1 cellular context compared by ENCODE assay signal in genomic region chr14:23643533-23644194, GRCh38.
TF ChIP-seq lines count a peak whose summit lies in the region.

No MANE protein-coding gene starts in this region.

TF ChIP-seq in HepG2, 621 proteins besides CTCF, POLR2A, EP300 and RAD21 (continued from another document and continues in another):
- TF ChIP-seq MYC (CRISPR knock-in tag; IDR thresholded peaks at IDR 0.05; ENCODE audit: borderline replicate concordance): no peak; the same call in 1 of the 2 replicates
- TF ChIP-seq ZNF772 (CRISPR knock-in tag; IDR thresholded peaks at IDR 0.05): no peak
- TF ChIP-seq, protein P1, sequence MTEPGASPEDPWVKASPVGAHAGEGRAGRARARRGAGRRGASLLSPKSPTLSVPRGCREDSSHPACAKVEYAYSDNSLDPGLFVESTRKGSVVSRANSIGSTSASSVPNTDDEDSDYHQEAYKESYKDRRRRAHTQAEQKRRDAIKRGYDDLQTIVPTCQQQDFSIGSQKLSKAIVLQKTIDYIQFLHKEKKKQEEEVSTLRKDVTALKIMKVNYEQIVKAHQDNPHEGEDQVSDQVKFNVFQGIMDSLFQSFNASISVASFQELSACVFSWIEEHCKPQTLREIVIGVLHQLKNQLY (CRISPR knock-in tag; IDR thresholded peaks at IDR 0.05): no peak
- 0 out of 2 replicates have a peak, but pooled peaks have one; percentile 32 for TF ChIP-seq SP2 (CRISPR knock-in tag; IDR thresholded peaks at IDR 0.05)
- TF ChIP-seq, protein P2, sequence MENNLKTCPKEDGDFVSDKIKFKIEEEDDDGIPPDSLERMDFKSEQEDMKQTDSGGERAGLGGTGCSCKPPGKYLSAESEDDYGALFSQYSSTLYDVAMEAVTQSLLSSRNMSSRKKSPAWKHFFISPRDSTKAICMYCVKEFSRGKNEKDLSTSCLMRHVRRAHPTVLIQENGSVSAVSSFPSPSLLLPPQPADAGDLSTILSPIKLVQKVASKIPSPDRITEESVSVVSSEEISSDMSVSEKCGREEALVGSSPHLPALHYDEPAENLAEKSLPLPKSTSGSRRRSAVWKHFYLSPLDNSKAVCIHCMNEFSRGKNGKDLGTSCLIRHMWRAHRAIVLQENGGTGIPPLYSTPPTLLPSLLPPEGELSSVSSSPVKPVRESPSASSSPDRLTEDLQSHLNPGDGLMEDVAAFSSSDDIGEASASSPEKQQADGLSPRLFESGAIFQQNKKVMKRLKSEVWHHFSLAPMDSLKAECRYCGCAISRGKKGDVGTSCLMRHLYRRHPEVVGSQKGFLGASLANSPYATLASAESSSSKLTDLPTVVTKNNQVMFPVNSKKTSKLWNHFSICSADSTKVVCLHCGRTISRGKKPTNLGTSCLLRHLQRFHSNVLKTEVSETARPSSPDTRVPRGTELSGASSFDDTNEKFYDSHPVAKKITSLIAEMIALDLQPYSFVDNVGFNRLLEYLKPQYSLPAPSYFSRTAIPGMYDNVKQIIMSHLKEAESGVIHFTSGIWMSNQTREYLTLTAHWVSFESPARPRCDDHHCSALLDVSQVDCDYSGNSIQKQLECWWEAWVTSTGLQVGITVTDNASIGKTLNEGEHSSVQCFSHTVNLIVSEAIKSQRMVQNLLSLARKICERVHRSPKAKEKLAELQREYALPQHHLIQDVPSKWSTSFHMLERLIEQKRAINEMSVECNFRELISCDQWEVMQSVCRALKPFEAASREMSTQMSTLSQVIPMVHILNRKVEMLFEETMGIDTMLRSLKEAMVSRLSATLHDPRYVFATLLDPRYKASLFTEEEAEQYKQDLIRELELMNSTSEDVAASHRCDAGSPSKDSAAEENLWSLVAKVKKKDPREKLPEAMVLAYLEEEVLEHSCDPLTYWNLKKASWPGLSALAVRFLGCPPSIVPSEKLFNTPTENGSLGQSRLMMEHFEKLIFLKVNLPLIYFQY (CRISPR knock-in tag; IDR thresholded peaks at IDR 0.05; ENCODE audit: borderline replicate concordance): no peak
- no peak for TF ChIP-seq SOX13 (IDR thresholded peaks at IDR 0.05)
- no peak for TF ChIP-seq SOX13 (CRISPR knock-in tag; conservative IDR thresholded peaks at IDR 0.05 in 1 of 2, IDR thresholded peaks at IDR 0.05 in 1 of 2)
- no peak for TF ChIP-seq PHB2 (IDR thresholded peaks at IDR 0.05; ENCODE audit: partially characterized antibody)
- no peak for TF ChIP-seq EEA1 (CRISPR knock-in tag; IDR thresholded peaks at IDR 0.05; ENCODE audit: borderline replicate concordance)
- TF ChIP-seq ZNF891 (CRISPR knock-in tag; IDR thresholded peaks at IDR 0.05): no peak
- TF ChIP-seq PRDM4 (CRISPR knock-in tag; IDR thresholded peaks at IDR 0.05; ENCODE audit: borderline replicate concordance): no peak
- TF ChIP-seq ZFYVE20 (CRISPR knock-in tag; IDR thresholded peaks at IDR 0.05; ENCODE audit: borderline replicate concordance, low read depth): no peak
- TF ChIP-seq TSC22D2 (CRISPR knock-in tag; IDR thresholded peaks at IDR 0.05; ENCODE audit: borderline replicate concordance): no peak
- TF ChIP-seq SMARCC2 (IDR thresholded peaks at IDR 0.05): no peak
- TF ChIP-seq, protein P3, sequence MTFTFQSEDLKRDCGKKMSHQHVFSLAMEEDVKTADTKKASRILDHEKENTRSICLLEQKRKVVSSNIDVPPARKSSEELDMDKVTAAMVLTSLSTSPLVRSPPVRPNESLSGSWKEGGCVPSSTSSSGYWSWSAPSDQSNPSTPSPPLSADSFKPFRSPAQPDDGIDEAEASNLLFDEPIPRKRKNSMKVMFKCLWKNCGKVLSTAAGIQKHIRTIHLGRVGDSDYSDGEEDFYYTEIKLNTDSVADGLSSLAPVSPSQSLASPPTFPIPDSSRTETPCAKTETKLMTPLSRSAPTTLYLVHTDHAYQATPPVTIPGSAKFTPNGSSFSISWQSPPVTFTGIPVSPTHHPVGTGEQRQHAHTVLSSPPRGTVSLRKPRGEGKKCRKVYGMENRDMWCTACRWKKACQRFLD (CRISPR knock-in tag; IDR thresholded peaks at IDR 0.05; ENCODE audit: borderline replicate concordance): no peak
- TF ChIP-seq REPIN1 (CRISPR knock-in tag; IDR thresholded peaks at IDR 0.05; ENCODE audit: borderline replicate concordance, low read depth): no peak
- TF ChIP-seq, protein P4, sequence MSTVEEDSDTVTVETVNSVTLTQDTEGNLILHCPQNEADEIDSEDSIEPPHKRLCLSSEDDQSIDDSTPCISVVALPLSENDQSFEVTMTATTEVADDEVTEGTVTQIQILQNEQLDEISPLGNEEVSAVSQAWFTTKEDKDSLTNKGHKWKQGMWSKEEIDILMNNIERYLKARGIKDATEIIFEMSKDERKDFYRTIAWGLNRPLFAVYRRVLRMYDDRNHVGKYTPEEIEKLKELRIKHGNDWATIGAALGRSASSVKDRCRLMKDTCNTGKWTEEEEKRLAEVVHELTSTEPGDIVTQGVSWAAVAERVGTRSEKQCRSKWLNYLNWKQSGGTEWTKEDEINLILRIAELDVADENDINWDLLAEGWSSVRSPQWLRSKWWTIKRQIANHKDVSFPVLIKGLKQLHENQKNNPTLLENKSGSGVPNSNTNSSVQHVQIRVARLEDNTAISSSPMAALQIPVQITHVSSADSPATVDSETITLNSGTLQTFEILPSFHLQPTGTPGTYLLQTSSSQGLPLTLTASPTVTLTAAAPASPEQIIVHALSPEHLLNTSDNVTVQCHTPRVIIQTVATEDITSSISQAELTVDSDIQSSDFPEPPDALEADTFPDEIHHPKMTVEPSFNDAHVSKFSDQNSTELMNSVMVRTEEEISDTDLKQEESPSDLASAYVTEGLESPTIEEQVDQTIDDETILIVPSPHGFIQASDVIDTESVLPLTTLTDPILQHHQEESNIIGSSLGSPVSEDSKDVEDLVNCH (CRISPR knock-in tag; IDR thresholded peaks at IDR 0.05): no peak
- no peak for TF ChIP-seq EHMT2 (IDR thresholded peaks at IDR 0.05; ENCODE audit: borderline replicate concordance, low read depth, low read length)
- no peak for TF ChIP-seq ZKSCAN1 (IDR thresholded peaks at IDR 0.05; ENCODE audit: low read length)
- TF ChIP-seq THAP11 (CRISPR knock-in tag; IDR thresholded peaks at IDR 0.05): no peak
- 0 out of 2 replicates have a peak, but pooled peaks have one; percentile 52 for TF ChIP-seq SATB2 (CRISPR knock-in tag; IDR thresholded peaks at IDR 0.05)
- no peak for TF ChIP-seq BCLAF1 (IDR thresholded peaks at IDR 0.05)
- TF ChIP-seq ETV6 (CRISPR knock-in tag; conservative IDR thresholded peaks at IDR 0.05): no peak
- TF ChIP-seq ISX (CRISPR knock-in tag; conservative IDR thresholded peaks at IDR 0.05): no peak
- TF ChIP-seq, protein P5, sequence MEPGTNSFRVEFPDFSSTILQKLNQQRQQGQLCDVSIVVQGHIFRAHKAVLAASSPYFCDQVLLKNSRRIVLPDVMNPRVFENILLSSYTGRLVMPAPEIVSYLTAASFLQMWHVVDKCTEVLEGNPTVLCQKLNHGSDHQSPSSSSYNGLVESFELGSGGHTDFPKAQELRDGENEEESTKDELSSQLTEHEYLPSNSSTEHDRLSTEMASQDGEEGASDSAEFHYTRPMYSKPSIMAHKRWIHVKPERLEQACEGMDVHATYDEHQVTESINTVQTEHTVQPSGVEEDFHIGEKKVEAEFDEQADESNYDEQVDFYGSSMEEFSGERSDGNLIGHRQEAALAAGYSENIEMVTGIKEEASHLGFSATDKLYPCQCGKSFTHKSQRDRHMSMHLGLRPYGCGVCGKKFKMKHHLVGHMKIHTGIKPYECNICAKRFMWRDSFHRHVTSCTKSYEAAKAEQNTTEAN (CRISPR knock-in tag; conservative IDR thresholded peaks at IDR 0.05): no peak
- TF ChIP-seq, protein P6, sequence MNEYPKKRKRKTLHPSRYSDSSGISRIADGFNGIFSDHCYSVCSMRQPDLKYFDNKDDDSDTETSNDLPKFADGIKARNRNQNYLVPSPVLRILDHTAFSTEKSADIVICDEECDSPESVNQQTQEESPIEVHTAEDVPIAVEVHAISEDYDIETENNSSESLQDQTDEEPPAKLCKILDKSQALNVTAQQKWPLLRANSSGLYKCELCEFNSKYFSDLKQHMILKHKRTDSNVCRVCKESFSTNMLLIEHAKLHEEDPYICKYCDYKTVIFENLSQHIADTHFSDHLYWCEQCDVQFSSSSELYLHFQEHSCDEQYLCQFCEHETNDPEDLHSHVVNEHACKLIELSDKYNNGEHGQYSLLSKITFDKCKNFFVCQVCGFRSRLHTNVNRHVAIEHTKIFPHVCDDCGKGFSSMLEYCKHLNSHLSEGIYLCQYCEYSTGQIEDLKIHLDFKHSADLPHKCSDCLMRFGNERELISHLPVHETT (CRISPR knock-in tag; conservative IDR thresholded peaks at IDR 0.05): no peak
- no peak for TF ChIP-seq ZFP36 (IDR thresholded peaks at IDR 0.05; ENCODE audit: borderline replicate concordance, low read depth, low read length, partially characterized antibody)
- no peak for TF ChIP-seq ZFAT (CRISPR knock-in tag; conservative IDR thresholded peaks at IDR 0.05)
- TF ChIP-seq ZNF792 (CRISPR knock-in tag; IDR thresholded peaks at IDR 0.05): no peak
- TF ChIP-seq, protein P7, sequence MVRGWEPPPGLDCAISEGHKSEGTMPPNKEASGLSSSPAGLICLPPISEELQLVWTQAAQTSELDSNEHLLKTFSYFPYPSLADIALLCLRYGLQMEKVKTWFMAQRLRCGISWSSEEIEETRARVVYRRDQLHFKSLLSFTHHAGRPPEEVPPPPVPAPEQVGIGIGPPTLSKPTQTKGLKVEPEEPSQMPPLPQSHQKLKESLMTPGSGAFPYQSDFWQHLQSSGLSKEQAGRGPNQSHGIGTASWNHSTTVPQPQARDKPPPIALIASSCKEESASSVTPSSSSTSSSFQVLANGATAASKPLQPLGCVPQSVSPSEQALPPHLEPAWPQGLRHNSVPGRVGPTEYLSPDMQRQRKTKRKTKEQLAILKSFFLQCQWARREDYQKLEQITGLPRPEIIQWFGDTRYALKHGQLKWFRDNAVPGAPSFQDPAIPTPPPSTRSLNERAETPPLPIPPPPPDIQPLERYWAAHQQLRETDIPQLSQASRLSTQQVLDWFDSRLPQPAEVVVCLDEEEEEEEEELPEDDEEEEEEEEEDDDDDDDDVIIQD (CRISPR knock-in tag; IDR thresholded peaks at IDR 0.05; ENCODE audit: low read depth): no peak
- 0 out of 2 replicates have a peak, but pooled peaks have one; percentile 28 for TF ChIP-seq ATRX (CRISPR knock-in tag; IDR thresholded peaks at IDR 0.05; ENCODE audit: borderline replicate concordance)
- no peak for TF ChIP-seq HNRNPH1 (optimal IDR thresholded peaks at IDR 0.05; ENCODE audit: low read depth, low read length)
- TF ChIP-seq ZNF451 (CRISPR knock-in tag; IDR thresholded peaks at IDR 0.05): no peak
